Comparison of ENCODE assay signal across 8 cellular contexts in genomic region chr13:113209880-113210421, GRCh38. TPM values are rescaled to one million over a fixed set of nuclear protein-coding genes. Genes with fewer than 3 reads are reported as not detected.
A peak's percentile ranks its signal among the peaks of the same experiment; 100 is the strongest.
DNase-seq lines count a peak whose midpoint lies in the region; ATAC-seq, FAIRE-seq and TF ChIP-seq lines count a peak whose summit lies in the region.

No MANE protein-coding gene starts in this region.

- TF ChIP-seq RAD21 in A549 (conservative IDR thresholded peaks at IDR 0.05 in 1 of 2, IDR thresholded peaks at IDR 0.05 in 1 of 2) (no peak), H1 (IDR thresholded peaks at IDR 0.05 in 1 of 2, conservative IDR thresholded peaks at IDR 0.05 in 1 of 2; ENCODE audit: low read depth in 2 of 2, low read length in 2 of 2) (no peak)

- H3K27ac ChIP-seq in A549 (peak overlapping the region; percentile 100), H1 (ENCODE audit: low read depth, low read length) (peak overlapping the region; percentile 69)

- peaks cover 40% of the 10 kb centered on the region for H3K36me3 Mint-ChIP-seq in activated CD8-positive, alpha-beta T cell treated with anti-CD3 and anti-CD28 coated beads, Interleukin-2, amount 10 ng/mL, durations not matched to agents 7 days and 5 days (ENCODE audit: low read depth)

- POLR2A ChIA-PET in A549 (lab: Yijun Ruan, JAX) = interaction anchor here (0.6 to 2.8 kb wide), 8 partner anchors 9 to 276 kb away, joined by 3 to 18 read pairs (median 3); partner anchors contain the start of genes GRTP1 and LAMP1
- POLR2A ChIA-PET in activated CD8-positive, alpha-beta T cell treated with anti-CD3 and anti-CD28 coated beads, Interleukin-2, amount 10 ng/mL, durations not matched to agents 7 days and 5 days (lab: Charles Lee) = interaction anchor here (0.5 to 2.2 kb wide), 13 partner anchors 8 to 520 kb away, joined by 3 to 29 read pairs (median 4); partner anchors contain the start of genes DCUN1D2 and LAMP1
- POLR2A ChIA-PET in H1 (lab: Charles Lee; ENCODE audit: partially characterized antibody) = interaction anchor here (0.6 to 3.7 kb wide), 23 partner anchors 9 to 1072 kb away, joined by 3 to 26 read pairs (median 5); partner anchors contain the start of genes GRTP1, LAMP1, TFDP1 and UPF3A

- H3K9me3 Mint-ChIP-seq in activated CD8-positive, alpha-beta T cell treated with anti-CD3 and anti-CD28 coated beads, Interleukin-2, amount 10 ng/mL, durations not matched to agents 7 days and 5 days (ENCODE audit: insufficient read depth) = no peaks in the 10 kb centered on the region

- peak overlapping the region; percentile 78 for H3K4me3 Mint-ChIP-seq in activated CD8-positive, alpha-beta T cell treated with anti-CD3 and anti-CD28 coated beads, Interleukin-2, amount 10 ng/mL, durations not matched to agents 7 days and 5 days

- no peak overlapping the region for H2BK12ac ChIP-seq in H1 (ENCODE audit: low read depth, low read length)

- no peak overlapping the region for H2BK20ac ChIP-seq in H1 (ENCODE audit: low read length)

- peak overlapping the region; percentile 93 for H4K8ac ChIP-seq in H1 (ENCODE audit: extremely low read depth, insufficient read depth, low read length)

- ATAC-seq in A549 (peak; percentile 18 to 63), GM18517 (IDR thresholded peaks at IDR 0.05; ENCODE audit: unreplicated experiment) (peak; percentile 48), HG03039 (IDR thresholded peaks at IDR 0.05; ENCODE audit: unreplicated experiment) (peak; percentile 28)
- ATAC-seq in activated CD8-positive, alpha-beta T cell treated with anti-CD3 and anti-CD28 coated beads, Interleukin-2, amount 10 ng/mL, durations not matched to agents 7 days and 5 days = peak; percentile 67

- CTCF ChIA-PET in A549 (lab: Yijun Ruan, JAX) = interaction anchor here (1.6 kb wide), 1 partner anchor 53 kb away, joined by 4 read pairs; no protein-coding TSS in a partner anchor
- CTCF ChIA-PET in activated CD8-positive, alpha-beta T cell treated with anti-CD3 and anti-CD28 coated beads, Interleukin-2, amount 10 ng/mL, durations not matched to agents 7 days and 5 days (lab: Charles Lee) = interaction anchor here (0.9 kb wide), 1 partner anchor 9 kb away, joined by 4 read pairs; no protein-coding TSS in a partner anchor
- CTCF ChIA-PET in H1 (lab: Charles Lee; ENCODE audit: partially characterized antibody) = interaction anchor here (0.6 to 1.5 kb wide), 3 partner anchors 10 to 118 kb away, joined by 3 read pairs; no protein-coding TSS in a partner anchor

- peaks cover 12% of the 10 kb centered on the region for H3K79me1 ChIP-seq in H1 (ENCODE audit: low read depth, low read length)

- H3K4me3 ChIP-seq in A549 = peak overlapping the region; percentile 99
- H3K4me3 ChIP-seq in H1 (ENCODE audit: extremely low read depth in 1 of 4, insufficient read depth in 2 of 4, low read depth in 3 of 4, low read length in 4 of 4) = peak overlapping the region; percentile 76 to 83 (median 78)
- H3K4me3 ChIP-seq in mononuclear cell (ENCODE audit: low read length) = peak overlapping the region; percentile 72

- H3K4me2 ChIP-seq in A549 = peak overlapping the region; percentile 97
- H3K4me2 ChIP-seq in H1 (ENCODE audit: insufficient read depth in 1 of 2, low read depth in 2 of 2, low read length in 2 of 2) = peak overlapping the region; percentile 68 to 78

- no peak overlapping the region for H2AK5ac ChIP-seq in H1 (ENCODE audit: low read depth, low read length)

- no peaks in the 10 kb centered on the region for H3K27me3 ChIP-seq in H1 (replicated peaks in 1 of 4; ENCODE audit: control insufficient read depth in 3 of 4, extremely low read depth in 1 of 4, insufficient read depth in 3 of 4, low read length in 3 of 4)
- H3K27me3 ChIP-seq in mononuclear cell (ENCODE audit: insufficient read depth, low read length) = no peaks in the 10 kb centered on the region

- H3K4me1 ChIP-seq in A549 (peaks cover 38% of the 10 kb centered on the region), H1 (replicated peaks in 1 of 4; ENCODE audit: control insufficient read depth in 3 of 4, insufficient read depth in 4 of 4, low read length in 3 of 4) (peaks cover 2 to 6% (median 4%) of the 10 kb centered on the region in 4 experiments; a peak in 6 of 7 replicates), mononuclear cell (ENCODE audit: insufficient read depth, low read length) (peaks cover 55% of the 10 kb centered on the region)

- H3K9ac ChIP-seq in H1 (replicated peaks in 1 of 4; ENCODE audit: extremely low read depth in 1 of 4, low read depth in 3 of 4, low read length in 3 of 4) = peak overlapping the region; percentile 49 to 87 (median 80); a peak in 6 of 7 replicates

- no peak overlapping the region for H3K23ac ChIP-seq in H1 (ENCODE audit: insufficient read length)

- peak overlapping the region; percentile 89 for H3K27ac Mint-ChIP-seq in activated CD8-positive, alpha-beta T cell treated with anti-CD3 and anti-CD28 coated beads, Interleukin-2, amount 10 ng/mL, durations not matched to agents 7 days and 5 days

- H3K14ac ChIP-seq in H1 (ENCODE audit: insufficient read length) = no peak overlapping the region

- WGBS in A549 (ENCODE audit: missing lambda C conversion rate) = 3% methylated on average over 5 of the region's 52 CpGs
- 2% methylated on average over 32 of the region's 52 CpGs; no CpG with 5 or more reads in 1 of the 2 experiments for WGBS in H1 (ENCODE audit: extremely low coverage in 1 of 2, insufficient coverage in 1 of 2, insufficient read length in 1 of 2, insufficient replicate concordance in 2 of 2, low coverage in 1 of 2, low lambda C conversion rate in 2 of 2, missing lambda C conversion rate in 1 of 2), 2 experiments

- no peak for TF ChIP-seq POLR2A in A549 (IDR thresholded peaks at IDR 0.05; ENCODE audit: low read length)
- TF ChIP-seq POLR2A in H1 (IDR thresholded peaks at IDR 0.05; ENCODE audit: control extremely low read depth in 1 of 2, low read depth in 2 of 2, low read length in 2 of 2) = peak; percentile 50 to 51; a peak in 2 of 3 replicates

- H2BK120ac ChIP-seq in H1 (replicated peaks; ENCODE audit: low read depth, low read length) = no peak overlapping the region

- H4K91ac ChIP-seq in H1 (replicated peaks; ENCODE audit: insufficient read length, low read length) = peak overlapping the region; percentile 59

- H3K27me3 Mint-ChIP-seq in activated CD8-positive, alpha-beta T cell treated with anti-CD3 and anti-CD28 coated beads, Interleukin-2, amount 10 ng/mL, durations not matched to agents 7 days and 5 days (ENCODE audit: low read depth) = no peaks in the 10 kb centered on the region

- peaks cover 5% of the 10 kb centered on the region for H3K23me2 ChIP-seq in H1 (ENCODE audit: low read depth, low read length)

- H3K36me3 ChIP-seq in H1 (ENCODE audit: control insufficient read depth in 2 of 4, insufficient read depth in 4 of 4, low read length in 3 of 4) = peaks cover 0 to 17% (median 1%) of the 10 kb centered on the region in 4 experiments; a peak in 4 of 8 replicates

- H3K79me2 ChIP-seq in H1 (ENCODE audit: control insufficient read depth in 1 of 2, insufficient read depth in 2 of 2, low read length in 2 of 2) = peaks cover 48 to 84% of the 10 kb centered on the region in 2 experiments

- no peak overlapping the region for H2AFZ ChIP-seq in H1 (ENCODE audit: low read length)

- peak overlapping the region; percentile 90 for H4K5ac ChIP-seq in H1 (ENCODE audit: insufficient read length, low read depth, low read length)

- FAIRE-seq in A549 (lab: Jason Lieb, UNC) (no peak), H1 (lab: Jason Lieb, UNC) (no peak)

- peaks cover 7 to 23% of the 10 kb centered on the region in 2 experiments for H4K20me1 ChIP-seq in H1 (replicated peaks in 1 of 2; ENCODE audit: control insufficient read depth in 1 of 2, insufficient read depth in 2 of 2, low read length in 2 of 2)

- no peak for TF ChIP-seq EP300 in A549 (IDR thresholded peaks at IDR 0.05)
- no peak for TF ChIP-seq EP300 in H1 (IDR thresholded peaks at IDR 0.05; ENCODE audit: borderline replicate concordance in 1 of 2, low read depth in 2 of 2, low read length in 2 of 2)

- H3K9me3 ChIP-seq in A549 (no peaks in the 10 kb centered on the region), H1 (ENCODE audit: insufficient read depth in 2 of 2, low read depth in 1 of 2, low read length in 1 of 2) (no peaks in the 10 kb centered on the region), mononuclear cell (ENCODE audit: low read depth, low read length) (no peaks in the 10 kb centered on the region)

- peak overlapping the region; percentile 90; the same call in 1 of the 2 replicates for H2BK5ac ChIP-seq in H1 (ENCODE audit: low read depth, low read length)

- peaks cover 61% of the 10 kb centered on the region for H3K4me1 Mint-ChIP-seq in activated CD8-positive, alpha-beta T cell treated with anti-CD3 and anti-CD28 coated beads, Interleukin-2, amount 10 ng/mL, durations not matched to agents 7 days and 5 days (ENCODE audit: low read depth)

- DNase-seq in A549 (ENCODE audit: low read depth in 1 of 2, low spot score in 1 of 2) = peak in 1 of 2 experiments; percentile 60
- peak; percentile 57 for DNase-seq in NCI-H526 treated with DMSO at 0.1 percent for 48 hours (lab: John Stamatoyannopoulos, UW)
- peak; percentile 81 for DNase-seq in activated CD8-positive, alpha-beta T cell treated with anti-CD3 and anti-CD28 coated beads, Interleukin-2, amount 10 ng/mL, durations not matched to agents 7 days and 5 days
- DNase-seq in H1 (ENCODE audit: low read depth in 1 of 2, low spot score in 2 of 2) = peak in 1 of 2 experiments; percentile 76
- DNase-seq in stimulated activated CD8-positive, alpha-beta memory T cell treated with anti-CD3 and anti-CD28 coated beads, Interleukin-4, amount 100 ng/mL, for 24 hours (ENCODE audit: low read depth) = peak; percentile 38

- no peak overlapping the region for H2BK15ac ChIP-seq in H1 (ENCODE audit: low read length)

- H3K56ac ChIP-seq in H1 (replicated peaks; ENCODE audit: insufficient read length, low read depth, low read length) = no peak overlapping the region

- TF ChIP-seq CTCF in A549 (IDR thresholded peaks at IDR 0.05) (no peak), H1 (IDR thresholded peaks at IDR 0.05; ENCODE audit: control extremely low read depth in 1 of 3, insufficient read depth in 1 of 3, low read depth in 1 of 3, low read length in 3 of 3) (no peak)

- H3K4ac ChIP-seq in H1 (replicated peaks; ENCODE audit: insufficient read length, low read depth, low read length) = peak overlapping the region; percentile 94

- H3K18ac ChIP-seq in H1 (ENCODE audit: extremely low read depth, low read length) = no peak overlapping the region; the same call in 1 of the 2 replicates

RNA-seq across cellular contexts. Expression of gene CUL4A, which starts 0.5 kb away (rescaled TPM):
- polyA plus RNA-seq in A549 (2011; rRNA removed) (53.2 and 55.4 TPM in 2 replicates), A549 (2017; fragmentation: RNase III; extraction: RNeasy Plus Mini Kit Qiagen cat#74134 plus additional on column Dnase treatment) (46.9 to 57.0 TPM (median 49.6 TPM) in 3 replicates), H1 (2011; rRNA removed) (54.7 and 75.1 TPM in 2 replicates)
- 32.5 and 37.9 TPM in 2 replicates for polyA plus RNA-seq in A549 (2012; cell fraction: cytosol; rRNA removed)
- polyA plus RNA-seq in A549 (2012; cell fraction: nucleus; rRNA removed) = 52.7 and 61.2 TPM in 2 replicates
- polyA minus RNA-seq in A549 (2011; rRNA and poly(A)+ RNA removed) = 38.9 and 39.1 TPM in 2 replicates
- 10 to 100 TPM; 65.9 to 70.5 TPM for total RNA-seq in activated CD8-positive, alpha-beta T cell treated with anti-CD3 and anti-CD28 coated beads, Interleukin-2, amount 10 ng/mL, durations not matched to agents 7 days and 5 days
- total RNA-seq in H1 (2021; fragmentation: NEBNext Ultra II Directional; extraction: Animal tissue kit (Norgen Biotek cat#: 25700)) = 99.3 and 101 TPM in 2 replicates
- polyA plus RNA-seq in H1 (2011; cell fraction: cytosol; rRNA removed) = 59.7 TPM
- polyA plus RNA-seq in H1 (2011; cell fraction: nucleus; rRNA removed) = 109 TPM
- polyA plus RNA-seq in H1 (2012, experiment 1 of 2) = 75.0 to 86.5 TPM (median 78.8 TPM) in 4 replicates
- polyA plus RNA-seq in H1 (2012, experiment 2 of 2) = 36.5 TPM
- polyA plus RNA-seq in H1 (2013, experiment 1 of 2) = 51.4 TPM
- polyA plus RNA-seq in H1 (2013, experiment 2 of 2) = 51.4 TPM
- polyA minus RNA-seq in H1 (2011; rRNA and poly(A)+ RNA removed) = 85.1 and 87.1 TPM in 2 replicates
- polyA minus RNA-seq in H1 (2011; cell fraction: cytosol; rRNA and poly(A)+ RNA removed) = 41.0 TPM
- polyA minus RNA-seq in H1 (2011; cell fraction: nucleus; rRNA and poly(A)+ RNA removed) = 91.3 TPM
- total RNA-seq in mononuclear cell = 59.3 TPM

RNA-seq across cellular contexts. Expression of gene PCID2, which starts 1.5 kb away (rescaled TPM):
- 68.7 and 71.1 TPM in 2 replicates for polyA plus RNA-seq in A549 (2011; rRNA removed)
- polyA plus RNA-seq in A549 (2012; cell fraction: cytosol; rRNA removed) = 37.4 and 38.5 TPM in 2 replicates
- polyA plus RNA-seq in A549 (2012; cell fraction: nucleus; rRNA removed) = 39.1 and 60.0 TPM in 2 replicates
- polyA plus RNA-seq in A549 (2017; fragmentation: RNase III; extraction: RNeasy Plus Mini Kit Qiagen cat#74134 plus additional on column Dnase treatment) = 37.7 to 39.9 TPM (median 39.1 TPM) in 3 replicates
- polyA minus RNA-seq in A549 (2011; rRNA and poly(A)+ RNA removed) = 44.5 and 45.2 TPM in 2 replicates
- total RNA-seq in activated CD8-positive, alpha-beta T cell treated with anti-CD3 and anti-CD28 coated beads, Interleukin-2, amount 10 ng/mL, durations not matched to agents 7 days and 5 days = 10 to 100 TPM; 49.3 to 52.4 TPM
- 72.8 and 75.1 TPM in 2 replicates for total RNA-seq in H1 (2021; fragmentation: NEBNext Ultra II Directional; extraction: Animal tissue kit (Norgen Biotek cat#: 25700))
- polyA plus RNA-seq in H1 (2011; rRNA removed) = 53.8 and 72.4 TPM in 2 replicates
- polyA plus RNA-seq in H1 (2011; cell fraction: cytosol; rRNA removed) = 93.3 TPM
- 68.1 TPM for polyA plus RNA-seq in H1 (2011; cell fraction: nucleus; rRNA removed)
- polyA plus RNA-seq in H1 (2012, experiment 1 of 2) = 64.7 to 89.2 TPM (median 76.4 TPM) in 4 replicates
- 14.9 TPM for polyA plus RNA-seq in H1 (2012, experiment 2 of 2)
- 55.6 TPM for polyA plus RNA-seq in H1 (2013, experiment 1 of 2)
- polyA plus RNA-seq in H1 (2013, experiment 2 of 2) = 51.0 TPM
- 82.6 and 138 TPM in 2 replicates for polyA minus RNA-seq in H1 (2011; rRNA and poly(A)+ RNA removed)
- 46.4 TPM for polyA minus RNA-seq in H1 (2011; cell fraction: cytosol; rRNA and poly(A)+ RNA removed)
- polyA minus RNA-seq in H1 (2011; cell fraction: nucleus; rRNA and poly(A)+ RNA removed) = 79.3 TPM
- total RNA-seq in mononuclear cell = 55.7 TPM

RNA-seq across cellular contexts. Expression of gene PROZ, which starts 51.5 kb away (rescaled TPM):
- not detected in 2 replicates for polyA plus RNA-seq in A549 (2011; rRNA removed)
- polyA plus RNA-seq in A549 (2012; cell fraction: cytosol; rRNA removed) = not detected in 2 replicates
- not detected in 2 replicates for polyA plus RNA-seq in A549 (2012; cell fraction: nucleus; rRNA removed)
- polyA plus RNA-seq in A549 (2017; fragmentation: RNase III; extraction: RNeasy Plus Mini Kit Qiagen cat#74134 plus additional on column Dnase treatment) = not detected in 3 replicates
- polyA minus RNA-seq in A549 (2011; rRNA and poly(A)+ RNA removed) = not detected in 2 replicates
- not detected for total RNA-seq in activated CD8-positive, alpha-beta T cell treated with anti-CD3 and anti-CD28 coated beads, Interleukin-2, amount 10 ng/mL, durations not matched to agents 7 days and 5 days
- not detected in 2 replicates for total RNA-seq in H1 (2021; fragmentation: NEBNext Ultra II Directional; extraction: Animal tissue kit (Norgen Biotek cat#: 25700))
- polyA plus RNA-seq in H1 (2011; rRNA removed) = 0.05 TPM in 1 of 2 replicates, not detected in the other
- polyA plus RNA-seq in H1 (2011; cell fraction: cytosol; rRNA removed) = 0.05 TPM
- 0.68 TPM for polyA plus RNA-seq in H1 (2011; cell fraction: nucleus; rRNA removed)
- polyA plus RNA-seq in H1 (2012, experiment 1 of 2) = 0.50 to 0.68 TPM (median 0.63 TPM) in 3 of 4 replicates, not detected in the other
- 0.12 TPM for polyA plus RNA-seq in H1 (2012, experiment 2 of 2)
- not detected for polyA plus RNA-seq in H1 (2013, experiment 1 of 2)
- not detected for polyA plus RNA-seq in H1 (2013, experiment 2 of 2)
- polyA minus RNA-seq in H1 (2011; rRNA and poly(A)+ RNA removed) = not detected in 2 replicates
- polyA minus RNA-seq in H1 (2011; cell fraction: cytosol; rRNA and poly(A)+ RNA removed) = not detected
- polyA minus RNA-seq in H1 (2011; cell fraction: nucleus; rRNA and poly(A)+ RNA removed) = not detected
- total RNA-seq in mononuclear cell = 0.10 TPM

Comparison
In these comparisons a context has a peak if more than half of its experiments do, and no peak if none do; other contexts are left out.
1. Of the 18 proteins assayed by ChIP-seq in both H1 and A549: peak only in H1: POLR2A; only in A549: none; in both: E2F6, MAX, PHF8 and USF2; in neither: 12; mixed calls (peak in some experiments, not most) for 1.